ENCODE assay signal across 1 cellular context in the genomic region with DNA sequence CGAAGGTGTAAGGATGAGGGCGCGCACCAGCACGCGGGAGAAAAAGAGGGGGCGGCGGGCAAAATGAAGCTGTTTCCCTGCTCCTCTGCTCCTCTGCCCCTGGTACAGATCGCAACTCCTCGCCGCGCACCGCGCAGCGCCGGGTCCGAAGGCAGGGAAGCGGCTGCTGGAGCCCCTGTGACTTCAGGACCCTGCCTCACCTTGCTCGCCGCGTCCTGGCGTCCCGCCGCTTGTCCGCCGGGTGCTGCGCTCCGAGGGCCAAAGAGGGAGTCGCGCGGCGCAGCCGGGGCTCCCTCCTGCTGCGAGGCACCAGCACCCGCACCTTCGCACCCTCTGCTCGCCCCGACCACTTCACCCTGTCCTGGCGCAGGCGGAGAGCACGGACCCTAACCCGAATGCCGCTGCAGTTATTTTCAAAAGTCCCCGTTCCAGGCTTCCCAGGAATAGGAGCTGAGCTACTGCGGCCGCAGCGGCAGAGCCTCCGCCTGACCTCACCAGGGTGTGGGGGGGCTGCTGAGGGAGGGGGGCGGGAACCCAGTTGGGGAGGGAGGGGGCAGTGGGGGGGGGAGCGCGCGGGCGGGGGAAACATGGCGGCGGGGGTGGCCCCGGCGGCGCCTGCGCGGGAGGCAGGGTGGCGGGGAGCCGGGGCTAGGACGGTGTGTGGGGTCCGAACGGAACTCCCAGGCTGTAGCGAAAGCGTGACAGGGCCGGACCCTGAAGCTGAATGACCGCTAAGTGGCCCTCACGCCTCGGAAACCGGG.
TF ChIP-seq lines count a peak whose summit lies in the region.

A gene with protein sequence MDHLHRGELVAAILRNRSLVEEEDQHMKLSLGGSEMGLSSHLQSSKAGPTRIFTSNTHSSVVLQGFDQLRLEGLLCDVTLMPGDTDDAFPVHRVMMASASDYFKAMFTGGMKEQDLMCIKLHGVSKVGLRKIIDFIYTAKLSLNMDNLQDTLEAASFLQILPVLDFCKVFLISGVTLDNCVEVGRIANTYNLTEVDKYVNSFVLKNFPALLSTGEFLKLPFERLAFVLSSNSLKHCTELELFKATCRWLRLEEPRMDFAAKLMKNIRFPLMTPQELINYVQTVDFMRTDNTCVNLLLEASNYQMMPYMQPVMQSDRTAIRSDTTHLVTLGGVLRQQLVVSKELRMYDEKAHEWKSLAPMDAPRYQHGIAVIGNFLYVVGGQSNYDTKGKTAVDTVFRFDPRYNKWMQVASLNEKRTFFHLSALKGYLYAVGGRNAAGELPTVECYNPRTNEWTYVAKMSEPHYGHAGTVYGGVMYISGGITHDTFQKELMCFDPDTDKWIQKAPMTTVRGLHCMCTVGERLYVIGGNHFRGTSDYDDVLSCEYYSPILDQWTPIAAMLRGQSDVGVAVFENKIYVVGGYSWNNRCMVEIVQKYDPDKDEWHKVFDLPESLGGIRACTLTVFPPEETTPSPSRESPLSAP (minus strand): TSS at position 503 of the 761 bp plus-strand sequence. CDS start 88,337 bp downstream, outside the sequence.

TF ChIP-seq in GM23338, 12 proteins besides CTCF, POLR2A, EP300 and RAD21 (continued from another document):
- no peak for TF ChIP-seq CREB1 (CRISPR knock-in tag; IDR thresholded peaks at IDR 0.05; ENCODE audit: low read depth)
- TF ChIP-seq STAT1 (IDR thresholded peaks at IDR 0.05; ENCODE audit: unreplicated experiment): no peak
- TF ChIP-seq POLR2AphosphoS5 (IDR thresholded peaks at IDR 0.05; ENCODE audit: low read depth): 0 out of 2 replicates have a peak, but pooled peaks have one; percentile 29
- no peak for TF ChIP-seq NANOG (IDR thresholded peaks at IDR 0.05; ENCODE audit: borderline replicate concordance)
